Comparison of ENCODE assay signal across 8 cellular contexts in genomic region chr18:49561377-49562193, GRCh38. TPM values are rescaled to one million over a fixed set of nuclear protein-coding genes. Genes with fewer than 3 reads are reported as not detected.
DNase-seq lines count a peak whose midpoint lies in the region; ATAC-seq, FAIRE-seq and TF ChIP-seq lines count a peak whose summit lies in the region.

LIPG (plus strand) TSS chr18:49562057; CDS start chr18:49562309, 252 bp downstream.

- peaks cover 25% of the 10 kb centered on the region for H3K27me3 ChIP-seq in CD4-positive, alpha-beta memory T cell (ENCODE audit: insufficient read depth, low read length)
- H3K27me3 ChIP-seq in mammary epithelial cell (ENCODE audit: insufficient read depth, low read length), result no peaks in the 10 kb centered on the region

- BruUV-seq in mammary epithelial cell (replicated peaks; lab: Mats Ljungman, UMichigan), result TSS peak; percentile 69

- H3K36me3 Mint-ChIP-seq in CD4-positive, alpha-beta memory T cell, result no peaks in the 10 kb centered on the region

- H3K9me3 ChIP-seq in CD4-positive, alpha-beta memory T cell (ENCODE audit: control insufficient read depth in 1 of 2, low read length in 2 of 2), result no peaks in the 10 kb centered on the region
- no peaks in the 10 kb centered on the region for H3K9me3 ChIP-seq in mammary epithelial cell (replicated peaks; ENCODE audit: insufficient read depth, low read length)
- no peaks in the 10 kb centered on the region for H3K9me3 ChIP-seq in kidney (ENCODE audit: control insufficient read depth in 1 of 2, low read length in 2 of 2)

- H3K4me2 ChIP-seq in mammary epithelial cell (ENCODE audit: insufficient read depth, low read depth, low read length), result peak within 1 kb of the TSS; percentile 89

- POLR2A ChIA-PET in CD4-positive, alpha-beta memory T cell (lab: Charles Lee; ENCODE audit: partially characterized antibody), result no interaction called here

- no peaks in the 10 kb centered on the region for H3K36me3 ChIP-seq in CD4-positive, alpha-beta memory T cell (ENCODE audit: insufficient read depth, low read length)
- H3K36me3 ChIP-seq in mammary epithelial cell (ENCODE audit: insufficient read depth, low read length), result peaks cover 12% of the 10 kb centered on the region
- no peaks in the 10 kb centered on the region for H3K36me3 ChIP-seq in kidney (ENCODE audit: control insufficient read depth in 1 of 2, insufficient read depth in 2 of 2, low read length in 2 of 2)

- peaks cover 23% of the 10 kb centered on the region for H3K4me1 ChIP-seq in CD4-positive, alpha-beta memory T cell (ENCODE audit: insufficient read depth, low read length)
- H3K4me1 ChIP-seq in mammary epithelial cell (ENCODE audit: insufficient read depth, low read length), result peaks cover 28% of the 10 kb centered on the region
- peaks cover 24 to 32% of the 10 kb centered on the region in 2 donors for H3K4me1 ChIP-seq in kidney (ENCODE audit: control insufficient read depth in 1 of 2, insufficient read depth in 1 of 2, low read depth in 1 of 2, low read length in 2 of 2)

- ATAC-seq in GM21381 (IDR thresholded peaks at IDR 0.05; ENCODE audit: unreplicated experiment) (peak; percentile 69), SK-N-SH treated with all-trans-retinoic acid at 6 μM for 48 hours (peak; percentile 53), GM19324 (IDR thresholded peaks at IDR 0.05; ENCODE audit: low FRiP score, unreplicated experiment) (no peak)

- peak within 1 kb of the TSS; percentile 70 to 88 (median 78) for H3K4me3 Mint-ChIP-seq in CD4-positive, alpha-beta memory T cell

- peaks cover 48 to 60% of the 10 kb centered on the region in 2 donors for H3K27me3 Mint-ChIP-seq in CD4-positive, alpha-beta memory T cell

- DNase-seq in CD4-positive, alpha-beta memory T cell, result peak; percentile 10 to 54 (median 27)
- peak; percentile 90 for DNase-seq in LoVo (ENCODE audit: low spot score)
- peak; percentile 97 for DNase-seq in mammary epithelial cell
- DNase-seq in kidney, result peak; percentile 77
- peak; percentile 33 to 52 for DNase-seq in stimulated activated CD4-positive, alpha-beta T cell treated with anti-CD3 and anti-CD28 coated beads, Interleukin-15, amount 100 ng/mL, for 48 hours (ENCODE audit: low read depth in 2 of 2)

- H4K20me1 ChIP-seq in mammary epithelial cell (ENCODE audit: insufficient read depth, low read length), result no peaks in the 10 kb centered on the region

- dilution Hi-C loops in mammary epithelial cell (cut with HindIII; ENCODE audit: low sequenced_read_pairs), result no loop called here

- 3% methylated on average over 42 of the region's 59 CpGs for WGBS in mammary epithelial cell (ENCODE audit: low coverage, missing lambda C conversion rate)

- CTCF ChIA-PET in CD4-positive, alpha-beta memory T cell (lab: Charles Lee; ENCODE audit: partially characterized antibody), result interaction anchor here (3.6 to 5.3 kb wide), 2 partner anchors 296 to 300 kb away, joined by 23 to 52 read pairs; no protein-coding TSS in a partner anchor
- CTCF ChIA-PET in mammary epithelial cell (lab: Charles Lee; ENCODE audit: low non-redundant PET), result interaction anchor here (0.6 kb wide), 1 partner anchor 223 kb away, joined by 3 read pairs; no protein-coding TSS in a partner anchor

- peaks cover 14 to 36% (median 22%) of the 10 kb centered on the region in 4 donors for H3K4me1 Mint-ChIP-seq in CD4-positive, alpha-beta memory T cell

- FAIRE-seq in kidney (lab: Jason Lieb, UNC), result no peak

- peaks cover 45% of the 10 kb centered on the region for H3K79me2 ChIP-seq in mammary epithelial cell (ENCODE audit: insufficient read depth, low read length)

- in situ Hi-C loops in mammary epithelial cell (cut with MboI; ENCODE audit: low sequenced_read_pairs in 2 of 2), result loop anchor here in 1 of 2 donors (10.0 kb wide), 1 partner anchor 203 kb away; no protein-coding TSS in a partner anchor

- peak within 1 kb of the TSS; percentile 73 for H3K9ac ChIP-seq in mammary epithelial cell (ENCODE audit: insufficient read depth, low read length)
- peak within 1 kb of the TSS; percentile 32 to 46 for H3K9ac ChIP-seq in kidney (ENCODE audit: low read length in 2 of 2)

- TF ChIP-seq CTCF in mammary epithelial cell (conservative IDR thresholded peaks at IDR 0.05 in 1 of 2, IDR thresholded peaks at IDR 0.05 in 1 of 2; ENCODE audit: extremely low read depth in 1 of 2, insufficient read depth in 1 of 2, low read depth in 1 of 2, low read length in 2 of 2) (no peak), kidney (IDR thresholded peaks at IDR 0.05; ENCODE audit: borderline replicate concordance, extremely low read depth, insufficient read depth) (no peak)

- intact Hi-C loops in CD4-positive, alpha-beta memory T cell (cut with micrococcal nuclease), result no loop called here
- intact Hi-C loops in mammary epithelial cell (cut with micrococcal nuclease) (loop anchor here (1.0 to 10.0 kb wide), 3 partner anchors 87 to 167 kb away; no protein-coding TSS in a partner anchor), kidney (cut with DNase I) (no loop called here)

- H3K27ac Mint-ChIP-seq in CD4-positive, alpha-beta memory T cell, result peak within 1 kb of the TSS in 1 of 7 donors; percentile 36

- H3K27ac ChIP-seq in CD4-positive, alpha-beta memory T cell (ENCODE audit: low read depth, low read length), result no peak within 1 kb of the TSS
- H3K27ac ChIP-seq in mammary epithelial cell (ENCODE audit: insufficient read depth, low read depth, low read length), result peak within 1 kb of the TSS; percentile 65
- H3K27ac ChIP-seq in kidney (ENCODE audit: low read depth in 2 of 2, low read length in 2 of 2), result peak within 1 kb of the TSS; percentile 2 to 28

- peak within 1 kb of the TSS in 1 of 2 donors; percentile 29 for H3K4me3 ChIP-seq in CD4-positive, alpha-beta memory T cell (ENCODE audit: low read length in 2 of 2)
- H3K4me3 ChIP-seq in mammary epithelial cell (replicated peaks in 1 of 3; ENCODE audit: insufficient read depth in 1 of 3, low read depth in 2 of 3, low read length in 3 of 3) (peak within 1 kb of the TSS; percentile 40 to 70 (median 61)), kidney (ENCODE audit: low read length in 2 of 2) (peak within 1 kb of the TSS; percentile 70 to 71)

- H3K9me3 Mint-ChIP-seq in CD4-positive, alpha-beta memory T cell, result peaks cover 0 to 2% (median 0%) of the 10 kb centered on the region in 8 donors

- H2AFZ ChIP-seq in mammary epithelial cell (ENCODE audit: low read depth, low read length), result peak within 1 kb of the TSS; percentile 91

TF ChIP-seq in SK-N-SH treated with all-trans-retinoic acid at 6 μM for 48 hours, 23 proteins besides CTCF, POLR2A, EP300 and RAD21:
- TF ChIP-seq PPARA (CRISPR knock-in tag; IDR thresholded peaks at IDR 0.05; ENCODE audit: borderline replicate concordance) (no peak), CSDC2 (CRISPR knock-in tag; IDR thresholded peaks at IDR 0.05) (no peak), SNAI2 (CRISPR knock-in tag; IDR thresholded peaks at IDR 0.05) (0 out of 2 replicates have a peak, but pooled peaks have one; percentile 37), ZNF70 (CRISPR knock-in tag; IDR thresholded peaks at IDR 0.05) (no peak), ZNF565 (CRISPR knock-in tag; conservative IDR thresholded peaks at IDR 0.05; ENCODE audit: low read depth) (no peak)

RNA-seq across cellular contexts. Expression of gene LIPG, which starts in this region (rescaled TPM):
- total RNA-seq in CD4-positive, alpha-beta memory T cell, result not detected
- polyA plus RNA-seq in CD4-positive, alpha-beta memory T cell, result not detected
- 100 to 1,000 TPM in 1 of 2 donors, 10 to 100 TPM in 1; 78.8 to 153 TPM for total RNA-seq in mammary epithelial cell
- 45.5 TPM for polyA plus RNA-seq in mammary epithelial cell
- 64.0 TPM for polyA minus RNA-seq in mammary epithelial cell
- 50.9 TPM for total RNA-seq in kidney
- 4.8 TPM for polyA plus RNA-seq in kidney (ENCODE audit: insufficient read depth, low read depth, low replicate concordance)

Comparison
In these comparisons a context has a peak if more than half of its experiments do, and no peak if none do; other contexts are left out.
1. RNA of gene LIPG (total RNA-seq): 78.8 to 153 TPM in mammary epithelial cell and 50.9 TPM in kidney (single experiment); not detected in CD4-positive, alpha-beta memory T cell; every median in the first group is over 10 times any median in the second.
2. Peak in DNase-seq in CD4-positive, alpha-beta memory T cell; RNA of the gene not detected or under 1 TPM.
3. DNase-seq: peak in every context shown above with its lines; median percentile 97 in mammary epithelial cell; 90 in LoVo; 77 in kidney; 42 in stimulated activated CD4-positive, alpha-beta T cell treated with anti-CD3 and anti-CD28 coated beads, Interleukin-15, amount 100 ng/mL, for 48 hours; 27 in CD4-positive, alpha-beta memory T cell.